ENCODE assay signal across 9 cellular contexts in the genomic region with DNA sequence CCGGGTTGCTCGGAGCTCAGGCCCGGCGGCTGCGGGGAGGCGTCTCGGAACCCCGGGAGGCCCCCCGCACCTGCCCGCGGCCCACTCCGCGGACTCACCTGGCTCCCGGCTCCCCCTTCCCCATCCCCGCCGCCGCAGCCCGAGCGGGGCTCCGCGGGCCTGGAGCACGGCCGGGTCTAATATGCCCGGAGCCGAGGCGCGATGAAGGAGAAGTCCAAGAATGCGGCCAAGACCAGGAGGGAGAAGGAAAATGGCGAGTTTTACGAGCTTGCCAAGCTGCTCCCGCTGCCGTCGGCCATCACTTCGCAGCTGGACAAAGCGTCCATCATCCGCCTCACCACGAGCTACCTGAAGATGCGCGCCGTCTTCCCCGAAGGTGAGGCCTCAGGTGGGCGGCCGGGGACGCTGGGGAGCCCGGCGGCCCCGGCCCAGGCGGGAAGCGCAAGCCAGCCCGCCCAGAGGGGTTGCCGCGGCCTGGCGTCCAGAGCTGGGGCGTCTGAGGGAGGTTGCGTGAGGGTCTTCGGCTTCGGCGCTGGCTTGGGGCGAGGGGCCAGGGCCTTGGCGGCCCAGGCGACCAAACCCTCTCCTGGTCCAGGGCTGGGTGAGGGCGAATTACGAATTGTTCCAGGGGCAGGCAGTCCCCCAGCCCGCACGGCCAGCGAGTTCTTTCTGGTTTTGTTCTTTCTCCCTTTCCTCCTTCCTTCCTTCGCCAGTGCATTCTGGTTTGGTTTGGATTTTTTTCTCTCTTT. TPM values are rescaled to one million over a fixed set of nuclear protein-coding genes. Genes with fewer than 3 reads are reported as not detected.
DNase-seq lines count a peak whose midpoint lies in the region; ATAC-seq and TF ChIP-seq lines count a peak whose summit lies in the region.
"Had no signal": no experiment of that assay in that cellular context is flagged by ENCODE, and none has a peak within 500 bp of the region (broad histone marks: within the 10 kb centered on the region; RNA-seq: fewer than 3 reads in every experiment).

No MANE protein-coding gene starts in this region.

- 15% methylated on average over 18 of the region's 67 CpGs for WGBS in mammary epithelial cell (ENCODE audit: low coverage, missing lambda C conversion rate)
- WGBS in neuronal stem cell (ENCODE audit: extremely low coverage in 2 of 2, insufficient read length in 2 of 2, insufficient replicate concordance in 1 of 2), 2 donors: no CpG with 5 or more reads among the region's 67 CpGs
- WGBS in thyroid gland, 2 donors: 4 to 7% methylated on average over 21 to 41 of the region's 67 CpGs

- H3K27ac ChIP-seq in CD8-positive, alpha-beta T cell (ENCODE audit: low read depth, low read length): no peak overlapping the region
- H3K27ac ChIP-seq in HUES6 (ENCODE audit: low read depth, low read length): no peak overlapping the region
- H3K27ac ChIP-seq in mammary epithelial cell (ENCODE audit: insufficient read depth, low read depth, low read length): no peak overlapping the region
- H3K27ac ChIP-seq in neuronal stem cell (replicated peaks; ENCODE audit: low read length): no peak overlapping the region
- H3K27ac ChIP-seq in thyroid gland: no peak overlapping the region

- no peaks in the 10 kb centered on the region for H3K36me3 Mint-ChIP-seq in CD8-positive, alpha-beta T cell
- peaks cover 0 to 4% of the 10 kb centered on the region in 2 donors for H3K36me3 Mint-ChIP-seq in CD14-positive monocyte

- CTCF ChIA-PET in CD8-positive, alpha-beta T cell (lab: Charles Lee): no interaction called here
- CTCF ChIA-PET in mammary epithelial cell (lab: Charles Lee; ENCODE audit: low non-redundant PET): no interaction called here

- dilution Hi-C loops in mammary epithelial cell (cut with HindIII; ENCODE audit: low sequenced_read_pairs): no loop called here

- peaks cover 52% of the 10 kb centered on the region for H3K27me3 Mint-ChIP-seq in CD8-positive, alpha-beta T cell (ENCODE audit: low read depth)
- peaks cover 89 to 97% (median 89%) of the 10 kb centered on the region in 3 donors for H3K27me3 Mint-ChIP-seq in CD14-positive monocyte (ENCODE audit: low read depth in 3 of 3)

- no peak overlapping the region for H3K4ac ChIP-seq in neuronal stem cell (ENCODE audit: low read length)

- POLR2A ChIA-PET in CD8-positive, alpha-beta T cell (lab: Charles Lee): no interaction called here

- BruUV-seq in mammary epithelial cell (replicated peaks; lab: Mats Ljungman, UMichigan): no TSS peak

- H3K4me3 ChIP-seq in CD8-positive, alpha-beta T cell (ENCODE audit: low read depth, low read length): no peak overlapping the region
- H3K4me3 ChIP-seq in HUES6 (ENCODE audit: low read depth, low read length): peak overlapping the region; percentile 57
- peak overlapping the region in 1 of 3 experiments; percentile 23 for H3K4me3 ChIP-seq in mammary epithelial cell (replicated peaks in 1 of 3; ENCODE audit: insufficient read depth in 1 of 3, low read depth in 2 of 3, low read length in 3 of 3)
- peak overlapping the region; percentile 24 to 41 for H3K4me3 ChIP-seq in neuronal stem cell (ENCODE audit: low read length in 2 of 2)
- peak overlapping the region in 1 of 3 donors; percentile 19 for H3K4me3 ChIP-seq in thyroid gland (replicated peaks in 1 of 3)

- peaks cover 2% of the 10 kb centered on the region for H3K79me1 ChIP-seq in neuronal stem cell (ENCODE audit: low read depth, low read length)

- no peaks in the 10 kb centered on the region for H3K9me3 Mint-ChIP-seq in CD8-positive, alpha-beta T cell
- peaks cover 0 to 37% (median 10%) of the 10 kb centered on the region in 7 donors for H3K9me3 Mint-ChIP-seq in CD14-positive monocyte

- H3K4me1 Mint-ChIP-seq in CD8-positive, alpha-beta T cell (ENCODE audit: low read depth): peaks cover 27% of the 10 kb centered on the region
- H3K4me1 Mint-ChIP-seq in CD14-positive monocyte: peaks cover 8% of the 10 kb centered on the region

- peak overlapping the region; percentile 21 for H2AFZ ChIP-seq in mammary epithelial cell (ENCODE audit: low read depth, low read length)
- H2AFZ ChIP-seq in neuronal stem cell (ENCODE audit: low read length): peak overlapping the region; percentile 92

- H3K14ac ChIP-seq in neuronal stem cell (ENCODE audit: low read length): peak overlapping the region; percentile 17

- no peak for TF ChIP-seq POLR2A in thyroid gland (IDR thresholded peaks at IDR 0.05)

- no peak for DNase-seq in CD8-positive, alpha-beta T cell
- DNase-seq in mammary epithelial cell (no peak), neuronal stem cell (ENCODE audit: low spot score) (no peak), CD14-positive monocyte (ENCODE audit: low spot score) (no peak), H4 (ENCODE audit: low spot score) (no peak), thyroid gland (no peak)

- H3K9me3 ChIP-seq in CD8-positive, alpha-beta T cell (ENCODE audit: low read length): no peaks in the 10 kb centered on the region
- no peaks in the 10 kb centered on the region for H3K9me3 ChIP-seq in HUES6 (ENCODE audit: control insufficient read depth, insufficient read depth, low read depth, low read length)
- H3K9me3 ChIP-seq in mammary epithelial cell (replicated peaks; ENCODE audit: insufficient read depth, low read length): no peaks in the 10 kb centered on the region
- H3K9me3 ChIP-seq in neuronal stem cell (replicated peaks in 1 of 2; ENCODE audit: control insufficient read depth in 2 of 2, insufficient read depth in 1 of 2, low read depth in 1 of 2, low read length in 2 of 2): peaks cover 3% of the 10 kb centered on the region in 2 donors
- H3K9me3 ChIP-seq in thyroid gland: no peaks in the 10 kb centered on the region

- H4K91ac ChIP-seq in neuronal stem cell (ENCODE audit: low read depth, low read length, poor library complexity): no peak overlapping the region

- H3K23ac ChIP-seq in neuronal stem cell (ENCODE audit: low read depth, low read length, poor library complexity): peak overlapping the region; percentile 90

- peak overlapping the region; percentile 86 for H3K18ac ChIP-seq in neuronal stem cell (ENCODE audit: low read length)

- peak overlapping the region; percentile 8 for H2BK12ac ChIP-seq in neuronal stem cell (ENCODE audit: low read length)

- TF ChIP-seq CTCF in CD8-positive, alpha-beta T cell (IDR thresholded peaks at IDR 0.05): no peak
- TF ChIP-seq CTCF in mammary epithelial cell (conservative IDR thresholded peaks at IDR 0.05 in 1 of 2, IDR thresholded peaks at IDR 0.05 in 1 of 2; ENCODE audit: extremely low read depth in 1 of 2, insufficient read depth in 1 of 2, low read depth in 1 of 2, low read length in 2 of 2) (no peak), CD14-positive monocyte (IDR thresholded peaks at IDR 0.05) (no peak), thyroid gland (IDR thresholded peaks at IDR 0.05) (no peak)

- intact Hi-C loops in CD8-positive, alpha-beta T cell (cut with DNase I, micrococcal nuclease): loop anchor here in 1 of 2 experiments (10.0 kb wide), 1 partner anchor 115 kb away; no protein-coding TSS in a partner anchor
- intact Hi-C loops in mammary epithelial cell (cut with micrococcal nuclease): loop anchor here (10.0 kb wide), 1 partner anchor 195 kb away; no protein-coding TSS in a partner anchor
- intact Hi-C loops in CD14-positive monocyte (cut with micrococcal nuclease): no loop called here
- intact Hi-C loops in thyroid gland (cut with DNase I): no loop called here

- H3K9ac ChIP-seq in HUES6 (ENCODE audit: low read length) (no peak overlapping the region), mammary epithelial cell (ENCODE audit: insufficient read depth, low read length) (no peak overlapping the region), neuronal stem cell (ENCODE audit: low read depth, low read length, poor library complexity) (peak overlapping the region; percentile 79)

- H3K27ac Mint-ChIP-seq in CD8-positive, alpha-beta T cell: no peak overlapping the region
- peak overlapping the region in 1 of 7 donors; percentile 33 for H3K27ac Mint-ChIP-seq in CD14-positive monocyte

- in situ Hi-C loops in mammary epithelial cell (cut with MboI; ENCODE audit: low sequenced_read_pairs in 2 of 2): no loop called here

- peak overlapping the region; percentile 96 for H2BK15ac ChIP-seq in neuronal stem cell (ENCODE audit: low read length)

- H4K8ac ChIP-seq in neuronal stem cell (ENCODE audit: low read depth, low read length): no peak overlapping the region

- no peak for ATAC-seq in CD8-positive, alpha-beta T cell
- no peak for ATAC-seq in esophagus mucosa

- no peak overlapping the region for H2BK120ac ChIP-seq in neuronal stem cell (ENCODE audit: low read depth, low read length)

- H3K36me3 ChIP-seq in CD8-positive, alpha-beta T cell (ENCODE audit: insufficient read depth, low read length): no peaks in the 10 kb centered on the region
- H3K36me3 ChIP-seq in HUES6 (ENCODE audit: control insufficient read depth, insufficient read depth, low read length): no peaks in the 10 kb centered on the region
- no peaks in the 10 kb centered on the region for H3K36me3 ChIP-seq in mammary epithelial cell (ENCODE audit: insufficient read depth, low read length)
- no peaks in the 10 kb centered on the region for H3K36me3 ChIP-seq in neuronal stem cell (replicated peaks in 1 of 2; ENCODE audit: control insufficient read depth in 2 of 2, insufficient read depth in 2 of 2, low read length in 2 of 2)
- no peaks in the 10 kb centered on the region for H3K36me3 ChIP-seq in thyroid gland

- peak overlapping the region; percentile 73 for H2AK5ac ChIP-seq in neuronal stem cell (ENCODE audit: low read depth, low read length)

- H2BK5ac ChIP-seq in neuronal stem cell (ENCODE audit: low read length): peak overlapping the region; percentile 15

- H3K4me1 ChIP-seq in CD8-positive, alpha-beta T cell (ENCODE audit: insufficient read depth, low read length): peaks cover 39% of the 10 kb centered on the region
- H3K4me1 ChIP-seq in HUES6 (ENCODE audit: control insufficient read depth, insufficient read depth, low read length): peaks cover 58% of the 10 kb centered on the region
- H3K4me1 ChIP-seq in mammary epithelial cell (ENCODE audit: insufficient read depth, low read length): peaks cover 27% of the 10 kb centered on the region
- H3K4me1 ChIP-seq in neuronal stem cell (ENCODE audit: control insufficient read depth in 2 of 2, insufficient read depth in 1 of 2, low read depth in 1 of 2, low read length in 2 of 2): peaks cover 6 to 25% of the 10 kb centered on the region in 2 donors
- H3K4me1 ChIP-seq in thyroid gland: peaks cover 33 to 44% of the 10 kb centered on the region in 2 donors

- no peaks in the 10 kb centered on the region for H3K79me2 ChIP-seq in mammary epithelial cell (ENCODE audit: insufficient read depth, low read length)

- H3K4me3 Mint-ChIP-seq in CD8-positive, alpha-beta T cell: peak overlapping the region; percentile 71
- peak overlapping the region in 1 of 2 donors; percentile 81 for H3K4me3 Mint-ChIP-seq in CD14-positive monocyte

- H3K4me2 ChIP-seq in mammary epithelial cell (ENCODE audit: insufficient read depth, low read depth, low read length) (peak overlapping the region; percentile 78), neuronal stem cell (ENCODE audit: insufficient read depth, low read length, poor library complexity, severe bottlenecking) (peak overlapping the region; percentile 82)

- H3K27me3 ChIP-seq in CD8-positive, alpha-beta T cell (ENCODE audit: insufficient read depth, low read length): peaks cover 63% of the 10 kb centered on the region
- H3K27me3 ChIP-seq in HUES6 (ENCODE audit: control insufficient read depth, insufficient read depth, low read length): peaks cover 100% of the 10 kb centered on the region
- H3K27me3 ChIP-seq in mammary epithelial cell (ENCODE audit: insufficient read depth, low read length): peaks cover 93% of the 10 kb centered on the region
- H3K27me3 ChIP-seq in neuronal stem cell (ENCODE audit: control insufficient read depth in 3 of 3, insufficient read depth in 3 of 3, low read depth in 1 of 3, low read length in 3 of 3): peaks cover 93 to 99% (median 98%) of the 10 kb centered on the region in 3 experiments
- H3K27me3 ChIP-seq in thyroid gland: peaks cover 65% of the 10 kb centered on the region

- H4K20me1 ChIP-seq in mammary epithelial cell (ENCODE audit: insufficient read depth, low read length): peaks cover 4% of the 10 kb centered on the region

RNA-seq across cellular contexts. Expression of a gene that starts 0.8 kb away (rescaled TPM):
- not detected for total RNA-seq in CD8-positive, alpha-beta T cell
- total RNA-seq in mammary epithelial cell (under 1 TPM in 1 of 2 donors, not detected in 1; under 0.01 TPM), thyroid gland (not detected), esophagus mucosa (18.3 TPM)
- polyA plus RNA-seq in mammary epithelial cell (not detected), CD14-positive monocyte (not detected)
- polyA minus RNA-seq in mammary epithelial cell: not detected
- 0.06 TPM for polyA plus RNA-seq in neuronal stem cell (2013, experiment 1 of 2)
- polyA plus RNA-seq in neuronal stem cell (2013, experiment 2 of 2): 0.08 TPM
- total RNA-seq in H4 (2014; rRNA removed; shearing (Covaris generic)): 1.6 and 2.3 TPM in 2 replicates
- total RNA-seq: T-helper 2 cell treated with Interferon-gamma antibody and Interleukin-4, amounts not matched to agents 100 ng/mL and 5 ng/mL, for 36 hours had no signal
